18 cellular contexts compared by ENCODE assay signal in the genomic region with DNA sequence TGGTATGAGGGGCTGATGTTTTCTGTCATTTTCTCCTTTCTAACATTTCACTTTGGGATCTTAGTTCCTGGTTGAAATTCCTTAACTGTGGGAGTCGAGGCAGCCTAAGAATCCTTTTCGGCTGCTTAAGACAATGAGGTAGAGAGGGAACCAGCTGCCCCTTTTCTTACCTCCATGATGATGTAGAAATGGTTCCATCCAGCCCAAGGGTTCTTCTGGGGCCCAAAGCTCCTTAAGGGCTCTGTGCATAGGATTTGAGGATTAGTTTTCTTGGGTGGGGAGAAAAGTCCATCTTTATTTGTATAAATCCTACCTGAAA. TPM values are rescaled to one million over a fixed set of nuclear protein-coding genes. Genes with fewer than 3 reads are reported as not detected.
DNase-seq lines count a peak whose midpoint lies in the region; ATAC-seq lines count a peak whose summit lies in the region.
"Had no signal": no experiment of that assay in that cellular context is flagged by ENCODE, and none has a peak within 500 bp of the region (broad histone marks: within the 10 kb centered on the region; RNA-seq: fewer than 3 reads in every experiment).

No MANE protein-coding gene starts in this region.

- H3K36me3 Mint-ChIP-seq in activated T-cell treated with anti-CD3 and anti-CD28 coated beads, Interleukin-2, amount 50 U/mL, for 4 hours (ENCODE audit: insufficient read depth) = peaks cover 22% of the 10 kb centered on the region
- H3K36me3 Mint-ChIP-seq in stimulated activated effector memory CD8-positive, alpha-beta T cell treated with anti-CD3 and anti-CD28 coated beads, Interleukin-12 subunit alpha, Interleukin-12 subunit beta, amount 100 ng/mL, for 72 hours = peaks cover 16% of the 10 kb centered on the region

- H3K4me1 Mint-ChIP-seq in activated T-cell treated with anti-CD3 and anti-CD28 coated beads, Interleukin-2, amount 50 U/mL, for 4 hours (ENCODE audit: low read depth) = peaks cover 51% of the 10 kb centered on the region
- H3K4me1 Mint-ChIP-seq in stimulated activated effector memory CD8-positive, alpha-beta T cell treated with anti-CD3 and anti-CD28 coated beads, Interleukin-12 subunit alpha, Interleukin-12 subunit beta, amount 100 ng/mL, for 72 hours = peaks cover 42% of the 10 kb centered on the region

- peak overlapping the region; percentile 80 for H3K27ac Mint-ChIP-seq in stimulated activated effector memory CD8-positive, alpha-beta T cell treated with anti-CD3 and anti-CD28 coated beads, Interleukin-12 subunit alpha, Interleukin-12 subunit beta, amount 100 ng/mL, for 72 hours

- H3K9me3 Mint-ChIP-seq in activated T-cell treated with anti-CD3 and anti-CD28 coated beads, Interleukin-2, amount 50 U/mL, for 4 hours = no peaks in the 10 kb centered on the region
- H3K9me3 Mint-ChIP-seq in stimulated activated effector memory CD8-positive, alpha-beta T cell treated with anti-CD3 and anti-CD28 coated beads, Interleukin-12 subunit alpha, Interleukin-12 subunit beta, amount 100 ng/mL, for 72 hours = no peaks in the 10 kb centered on the region

- peaks cover 26% of the 10 kb centered on the region for H3K36me3 ChIP-seq in KOPT-K1 (ENCODE audit: insufficient read depth, low read length)
- H3K36me3 ChIP-seq: right atrium auricular region, transverse colon had no signal

- H3K4me3 Mint-ChIP-seq in activated T-cell treated with anti-CD3 and anti-CD28 coated beads, Interleukin-2, amount 50 U/mL, for 4 hours = no peak overlapping the region
- no peak overlapping the region for H3K4me3 Mint-ChIP-seq in stimulated activated effector memory CD8-positive, alpha-beta T cell treated with anti-CD3 and anti-CD28 coated beads, Interleukin-12 subunit alpha, Interleukin-12 subunit beta, amount 100 ng/mL, for 72 hours

- H3K9me3 ChIP-seq in KOPT-K1 (ENCODE audit: insufficient read depth, low read length, poor library complexity, severe bottlenecking) = no peaks in the 10 kb centered on the region
- H3K9me3 ChIP-seq: right atrium auricular region, transverse colon had no signal

- DNase-seq in activated T-cell treated with anti-CD3 and anti-CD28 coated beads, Interleukin-2, amount 50 U/mL, for 1 hour = peak; percentile 5
- DNase-seq in activated T-cell treated with anti-CD3 and anti-CD28 coated beads, Interleukin-2, amount 50 U/mL, for 4 hours = no peak
- DNase-seq in stimulated activated effector memory CD8-positive, alpha-beta T cell treated with anti-CD3 and anti-CD28 coated beads, Interleukin-12 subunit alpha, Interleukin-12 subunit beta, amount 100 ng/mL, for 72 hours (ENCODE audit: low spot score in 2 of 2) = no peak
- DNase-seq in NCI-H146 (lab: John Stamatoyannopoulos, UW) (no peak), COLO668 (lab: John Stamatoyannopoulos, UW; ENCODE audit: unreplicated experiment) (no peak)
- DNase-seq: ACHN; dermis blood vessel endothelial cell; NCI-H1105; NCI-H2171; RPMI8226; stimulated activated CD4-positive, alpha-beta T cell treated with anti-CD3 and anti-CD28 coated beads, Interleukin-1b, Interleukin-23, amount 100 ng/mL, for 48 hours; SW 1271; transverse colon had no signal

- no peaks in the 10 kb centered on the region for H3K27me3 Mint-ChIP-seq in activated T-cell treated with anti-CD3 and anti-CD28 coated beads, Interleukin-2, amount 50 U/mL, for 4 hours (ENCODE audit: low read depth)

- ATAC-seq in activated T-cell treated with anti-CD3 and anti-CD28 coated beads, Interleukin-2, amount 50 U/mL, for 4 hours = no peak
- no peak for ATAC-seq in stimulated activated effector memory CD8-positive, alpha-beta T cell treated with anti-CD3 and anti-CD28 coated beads, Interleukin-12 subunit alpha, Interleukin-12 subunit beta, amount 100 ng/mL, for 72 hours
- ATAC-seq in HG02759 (IDR thresholded peaks at IDR 0.05; ENCODE audit: unreplicated experiment) = no peak

- peak overlapping the region; percentile 29 for H3K27ac ChIP-seq in KOPT-K1 (ENCODE audit: low read depth, low read length, poor library complexity, severe bottlenecking)
- H3K27ac ChIP-seq in angular gyrus (ENCODE audit: low read depth, low read length) = peak overlapping the region; percentile 87
- H3K27ac ChIP-seq: right atrium auricular region, transverse colon, VCaP had no signal

RNA-seq across cellular contexts. Expression of gene SYNJ2, which starts 33.5 kb away (rescaled TPM):
- 10 to 100 TPM; 22.9 to 27.8 (median 24.2) TPM for total RNA-seq in activated T-cell treated with anti-CD3 and anti-CD28 coated beads, Interleukin-2, amount 50 U/mL, for 4 hours
